Comparison of ENCODE assay signal across 8 cellular contexts in genomic region chr4:40630335-40631021, GRCh38. TPM values are rescaled to one million over a fixed set of nuclear protein-coding genes. Genes with fewer than 3 reads are reported as not detected.
DNase-seq lines count a peak whose midpoint lies in the region; ATAC-seq, FAIRE-seq and TF ChIP-seq lines count a peak whose summit lies in the region.

No MANE protein-coding gene starts in this region.

- no peak overlapping the region for H3K27ac ChIP-seq in Karpas-422 (ENCODE audit: low read length)
- peak overlapping the region in 1 of 2 donors; percentile 61 for H3K27ac ChIP-seq in coronary artery

- H3K27me3 ChIP-seq in Karpas-422 (ENCODE audit: low read length), result no peaks in the 10 kb centered on the region

- H3K36me3 ChIP-seq in Karpas-422 (ENCODE audit: insufficient read depth, low read length) (no peaks in the 10 kb centered on the region), mucosa of descending colon (ENCODE audit: low read depth) (no peaks in the 10 kb centered on the region)

- TF ChIP-seq CTCF in coronary artery (IDR thresholded peaks at IDR 0.05) (no peak), mucosa of descending colon (IDR thresholded peaks at IDR 0.05) (no peak)

- peak overlapping the region; percentile 54 for H3K4me2 ChIP-seq in Karpas-422 (ENCODE audit: low read depth, low read length, poor library complexity, severe bottlenecking)

- H3K9me3 ChIP-seq in Karpas-422 (ENCODE audit: low read length), result no peaks in the 10 kb centered on the region
- H3K9me3 ChIP-seq in mucosa of descending colon, result no peaks in the 10 kb centered on the region

- intact Hi-C loops in mucosa of descending colon (cut with DNase I, micrococcal nuclease), result no loop called here

- peaks cover 12% of the 10 kb centered on the region for H3K4me1 ChIP-seq in Karpas-422 (ENCODE audit: low read length)
- H3K4me1 ChIP-seq in mucosa of descending colon (ENCODE audit: low read depth), result peaks cover 3% of the 10 kb centered on the region

- DNase-seq in Karpas-422 (no peak), coronary artery (ENCODE audit: low spot score) (no peak), mucosa of descending colon (peak; percentile 85 to 93 (median 86)), HTR-8/SVneo (ENCODE audit: insufficient read length, low spot score) (no peak), urothelium cell line (ENCODE audit: low spot score) (no peak), cerebellum (ENCODE audit: low spot score) (no peak)

- no peaks in the 10 kb centered on the region for H3K9me2 ChIP-seq in Karpas-422 (replicated peaks; ENCODE audit: insufficient read depth, low read length)

- ATAC-seq in GM21723 (IDR thresholded peaks at IDR 0.05; ENCODE audit: unreplicated experiment), result peak; percentile 69
- peak; percentile 65 for ATAC-seq in mucosa of descending colon

- H2AFZ ChIP-seq in Karpas-422 (ENCODE audit: low read length), result no peak overlapping the region

- no peaks in the 10 kb centered on the region for H3K79me2 ChIP-seq in Karpas-422 (ENCODE audit: low read length)

- H3K9ac ChIP-seq in Karpas-422 (ENCODE audit: low read length), result no peak overlapping the region

- peak; percentile 22 for TF ChIP-seq POLR2A in GM15510 (IDR thresholded peaks at IDR 0.05; ENCODE audit: borderline replicate concordance, extremely low read depth, insufficient read length)

- no peak overlapping the region; the same call in 1 of the 2 replicates for H3K4me3 ChIP-seq in Karpas-422 (ENCODE audit: low read length)
- peak overlapping the region; percentile 72 for H3K4me3 ChIP-seq in coronary artery
- peak overlapping the region; percentile 22 for H3K4me3 ChIP-seq in mucosa of descending colon

- FAIRE-seq in HTR-8/SVneo (lab: Jason Lieb, UNC), result no peak
- FAIRE-seq in urothelium cell line (lab: Jason Lieb, UNC), result no peak

- H4K20me1 ChIP-seq in Karpas-422 (ENCODE audit: insufficient read depth, low read depth, low read length), result no peaks in the 10 kb centered on the region

RNA-seq across cellular contexts. Expression of gene RBM47, which starts 0.8 kb away (rescaled TPM):
- not detected in 2 replicates for total RNA-seq in Karpas-422 (2014; rRNA removed; shearing (Covaris generic); ENCODE audit: low replicate concordance)
- 100 to 1,000 TPM; 144 to 309 (median 258) TPM for total RNA-seq in mucosa of descending colon
- total RNA-seq in cerebellum, result 1.8 TPM

Comparison
In these comparisons a context has a peak if more than half of its experiments do, and no peak if none do; other contexts are left out.
1. DNase-seq: peak in mucosa of descending colon (3 of 3); none in Karpas-422 (single experiment), coronary artery (single experiment), HTR-8/SVneo (single experiment), urothelium cell line (single experiment) and cerebellum (single experiment).
2. RNA of gene RBM47, which starts 0.8 kb away (total RNA-seq): 144 to 309 TPM in mucosa of descending colon; 1.8 TPM in cerebellum (single experiment) and not detected in Karpas-422; every median in the first group is over 10 times any median in the second.